16 cellular contexts compared by ENCODE assay signal in genomic region chr10:32041290-32042028, GRCh38. TPM values are rescaled to one million over a fixed set of nuclear protein-coding genes. Genes with fewer than 3 reads are reported as not detected.
DNase-seq lines count a peak whose midpoint lies in the region; ATAC-seq, FAIRE-seq and TF ChIP-seq lines count a peak whose summit lies in the region.
"Had no signal": no experiment of that assay in that cellular context is flagged by ENCODE, and none has a peak within 500 bp of the region (broad histone marks: within the 10 kb centered on the region; RNA-seq: fewer than 3 reads in every experiment).

No MANE protein-coding gene starts in this region.

- H3K9me3 ChIP-seq in BLaER1 (no peaks in the 10 kb centered on the region), K562 (replicated peaks; ENCODE audit: control insufficient read depth, insufficient read depth, low read depth, low read length) (no peaks in the 10 kb centered on the region), hepatocyte (ENCODE audit: low read depth) (no peaks in the 10 kb centered on the region)
- H3K9me3 ChIP-seq: BLaER1 treated with 17β-estradiol and CSF1 and Interleukin-3, amounts not matched to agents 10 nM and 100 nM; prostate gland had no signal

- ATAC-seq in GM19463 (IDR thresholded peaks at IDR 0.05; ENCODE audit: unreplicated experiment) = peak; percentile 48
- peak; percentile 52 for ATAC-seq in K562
- ATAC-seq in natural killer cell = no peak

- CTCF ChIA-PET in K562 (lab: Yijun Ruan, JAX; ENCODE audit: low intra/inter-chr PET ratio) = no interaction called here

- H3K79me2 ChIP-seq in K562 (ENCODE audit: control insufficient read depth, insufficient read depth, low read length) = peaks cover 74% of the 10 kb centered on the region
- H3K79me2 ChIP-seq in hepatocyte = peaks cover 98% of the 10 kb centered on the region

- no peaks in the 10 kb centered on the region for H3K27me3 Mint-ChIP-seq in natural killer cell (ENCODE audit: low read depth in 2 of 2)

- BruUV-seq in K562 (replicated peaks; lab: Mats Ljungman, UMichigan) = no TSS peak

- peak overlapping the region; percentile 58; the same call in 1 of the 2 replicates for H3K4me2 ChIP-seq in BLaER1
- H3K4me2 ChIP-seq in K562 (ENCODE audit: insufficient read depth, low read length) = no peak overlapping the region
- H3K4me2 ChIP-seq in hepatocyte = no peak overlapping the region

- H3K27me3 ChIP-seq in BLaER1 = no peaks in the 10 kb centered on the region
- no peaks in the 10 kb centered on the region for H3K27me3 ChIP-seq in K562 (ENCODE audit: control insufficient read depth in 2 of 2, insufficient read depth in 2 of 2, low read length in 2 of 2)
- H3K27me3 ChIP-seq in hepatocyte = no peaks in the 10 kb centered on the region
- H3K27me3 ChIP-seq: BLaER1 treated with 17β-estradiol and CSF1 and Interleukin-3, amounts not matched to agents 10 nM and 100 nM had no signal

- H2AFZ ChIP-seq in K562 (ENCODE audit: low read depth, low read length) (no peak overlapping the region), hepatocyte (no peak overlapping the region)

- H3K9me1 ChIP-seq in K562 (ENCODE audit: control insufficient read depth, insufficient read depth, low read length) = no peaks in the 10 kb centered on the region

- H3K4me1 Mint-ChIP-seq in natural killer cell = peaks cover 57 to 65% of the 10 kb centered on the region in 2 donors

- H4K20me1 ChIP-seq in BLaER1 = peaks cover 72% of the 10 kb centered on the region
- H4K20me1 ChIP-seq in K562 (replicated peaks; ENCODE audit: control insufficient read depth, insufficient read depth, low read length) = peaks cover 3% of the 10 kb centered on the region
- peaks cover 86% of the 10 kb centered on the region for H4K20me1 ChIP-seq in hepatocyte (ENCODE audit: insufficient read depth, poor library complexity, severe bottlenecking)

- H3K9me2 ChIP-seq in hepatocyte (replicated peaks; ENCODE audit: insufficient read depth) = no peaks in the 10 kb centered on the region

- H3K27ac ChIP-seq in BLaER1 (peak overlapping the region; percentile 48; the same call in 1 of the 2 replicates), K562 (ENCODE audit: extremely low read depth, low read depth, low read length) (no peak overlapping the region), hepatocyte (no peak overlapping the region)
- H3K27ac ChIP-seq: BLaER1 treated with 17β-estradiol and CSF1 and Interleukin-3, amounts not matched to agents 10 nM and 100 nM; prostate gland had no signal

- TF ChIP-seq EP300 in K562 (IDR thresholded peaks at IDR 0.05; ENCODE audit: low read length) = no peak

- POLR2A ChIA-PET in K562 (lab: Yijun Ruan, JAX) = interaction anchor here (0.6 kb wide), 1 partner anchor 8 kb away, joined by 3 read pairs; no protein-coding TSS in a partner anchor

- in situ Hi-C loops in K562 (cut with MboI) = no loop called here

- DNase-seq in K562 (ENCODE audit: extremely low read depth in 1 of 4, low spot score in 3 of 4) (no peak), natural killer cell (no peak), NCI-H1417 treated with DMSO at 0.1 percent for 48 hours (lab: John Stamatoyannopoulos, UW) (no peak), germinal center (ENCODE audit: low spot score) (no peak), hepatocyte (ENCODE audit: low spot score) (no peak)
- no peak for DNase-seq in activated effector memory CD4-positive, alpha-beta T cell treated with Interleukin-2 at 50 U/mL for 16 hours
- DNase-seq: head of caudate nucleus; NCI-H1417; NCI-H524 treated with DMSO at 0.1 percent for 48 hours; stimulated activated CD4-positive, alpha-beta T cell treated with anti-CD3 and anti-CD28 coated beads, Interleukin-2, amount 100 ng/mL, for 24 hours; stimulated activated naive CD4-positive, alpha-beta T cell had no signal

- H3K4me3 ChIP-seq in BLaER1 = no peak overlapping the region
- H3K4me3 ChIP-seq in K562 = no peak overlapping the region
- no peak overlapping the region for H3K4me3 ChIP-seq in hepatocyte
- H3K4me3 ChIP-seq: BLaER1 treated with 17β-estradiol and CSF1 and Interleukin-3, amounts not matched to agents 10 nM and 100 nM; prostate gland had no signal

- peaks cover 12% of the 10 kb centered on the region for H3K36me3 Mint-ChIP-seq in natural killer cell

- peak overlapping the region; percentile 7 for H3K4me3 Mint-ChIP-seq in natural killer cell

- no peaks in the 10 kb centered on the region for H3K9me3 Mint-ChIP-seq in natural killer cell

- FAIRE-seq in K562 (lab: Jason Lieb, UNC) = no peak
- FAIRE-seq: bronchial epithelial cell had no signal

- TF ChIP-seq CTCF in K562 (IDR thresholded peaks at IDR 0.05 in 2 of 3, conservative IDR thresholded peaks at IDR 0.05 in 1 of 3; ENCODE audit: insufficient read depth in 2 of 3, low read depth in 1 of 3, low read length in 3 of 3) (no peak), natural killer cell (IDR thresholded peaks at IDR 0.05) (no peak), hepatocyte (IDR thresholded peaks at IDR 0.05; ENCODE audit: poor library complexity) (no peak)

- 60% methylated on average over 1 of the region's 1 CpG for WGBS in K562 (ENCODE audit: insufficient coverage, low coverage, missing lambda C conversion rate)
- 50% methylated on average over 1 of the region's 1 CpG for WGBS in hepatocyte (ENCODE audit: low lambda C conversion rate, missing lambda C conversion rate)

- H3K4me1 ChIP-seq in BLaER1 (peaks cover 37% of the 10 kb centered on the region), K562 (replicated peaks in 1 of 2; ENCODE audit: control insufficient read depth in 2 of 2, insufficient read depth in 2 of 2, low read length in 2 of 2) (no peaks in the 10 kb centered on the region), hepatocyte (ENCODE audit: insufficient read depth) (peaks cover 6% of the 10 kb centered on the region)
- H3K4me1 ChIP-seq: prostate gland had no signal

- H3K36me3 ChIP-seq in BLaER1 (peaks cover 62% of the 10 kb centered on the region), K562 (ENCODE audit: control insufficient read depth, insufficient read depth, low read length) (peaks cover 87% of the 10 kb centered on the region), hepatocyte (replicated peaks; ENCODE audit: insufficient read depth, low read depth) (peaks cover 4% of the 10 kb centered on the region)
- H3K36me3 ChIP-seq: prostate gland had no signal

- peak overlapping the region; percentile 70 to 72 for H3K27ac Mint-ChIP-seq in natural killer cell

- H3K9ac ChIP-seq in BLaER1 (no peak overlapping the region), K562 (ENCODE audit: insufficient read depth in 1 of 2, low read depth in 2 of 2, low read length in 2 of 2) (no peak overlapping the region)

- no peak for TF ChIP-seq RAD21 in K562 (CRISPR knock-in tag; conservative IDR thresholded peaks at IDR 0.05 in 1 of 2, IDR thresholded peaks at IDR 0.05 in 1 of 2)

- no peak for TF ChIP-seq POLR2A in K562 (conservative IDR thresholded peaks at IDR 0.05)

- intact Hi-C loops in K562 (cut with micrococcal nuclease) (no loop called here), natural killer cell (cut with micrococcal nuclease) (loop anchor here (2.0 kb wide), 1 partner anchor 13 kb away; no protein-coding TSS in a partner anchor)

TF ChIP-seq in K562, 482 proteins besides CTCF, POLR2A, EP300 and RAD21:
- TF ChIP-seq CHAMP1 (IDR thresholded peaks at IDR 0.05) = no peak
- peak; percentile 43 for TF ChIP-seq ZNF121 (CRISPR knock-in tag; conservative IDR thresholded peaks at IDR 0.05)

RNA-seq across cellular contexts. Expression of gene KIF5B, which starts 14.8 kb away (rescaled TPM):
- 12.1 and 40.7 TPM in 2 replicates for total RNA-seq in K562 (2011; cell fraction: chromatin; rRNA removed; ENCODE audit: low replicate concordance)
- 9.5 and 10.9 TPM in 2 replicates for total RNA-seq in K562 (2011; cell fraction: nucleolus; rRNA removed)
- 17.3 and 22.1 TPM in 2 replicates for total RNA-seq in K562 (2011; cell fraction: nucleoplasm; rRNA removed)
- 61.5 and 68.9 TPM in 2 replicates for total RNA-seq in K562 (2014; rRNA removed)
- 94.4 and 107 TPM in 2 replicates for total RNA-seq in K562 (2014; rRNA removed; fragmentation: Illumina TruSeq; extraction: Trizol)
- 87.2 and 93.1 TPM in 2 replicates for total RNA-seq in K562 (2015; rRNA removed; fragmentation: Illumina TruSeq; extraction: Trizol)
- total RNA-seq in K562 (2021) = 70.2 and 77.9 TPM in 2 replicates
- polyA plus RNA-seq in K562 (2011; rRNA removed) = 39.2 and 49.4 TPM in 2 replicates
- polyA plus RNA-seq in K562 (2011; cell fraction: cytosol; rRNA removed) = 8.2 and 15.4 TPM in 2 replicates
- 10.7 and 15.8 TPM in 2 replicates for polyA plus RNA-seq in K562 (2011; cell fraction: nucleus; rRNA removed)
- polyA plus RNA-seq in K562 (2012) = 50.4 and 51.7 TPM in 2 replicates
- 70.3 and 78.1 TPM in 2 replicates for polyA plus RNA-seq in K562 (2014; fragmentation: Illumina TruSeq; extraction: Trizol)
- polyA plus RNA-seq in K562 (2014; fragmentation: Nextera tagmentation; extraction: Ambion mirVana) = 10 to 100 TPM; 24.4 to 29.8 TPM
- polyA plus RNA-seq in K562 (2014; rRNA removed) = 40.3 and 46.2 TPM in 2 replicates
- 116 and 143 TPM in 2 replicates for polyA minus RNA-seq in K562 (2011; rRNA and poly(A)+ RNA removed)
- polyA minus RNA-seq in K562 (2011; cell fraction: cytosol; rRNA and poly(A)+ RNA removed) = 47.3 and 50.2 TPM in 2 replicates
- 17.5 and 33.8 TPM in 2 replicates for polyA minus RNA-seq in K562 (2011; cell fraction: nucleus; rRNA and poly(A)+ RNA removed)
- 10 to 100 TPM; 51.0 to 64.2 (median 61.1) TPM for total RNA-seq in natural killer cell
- total RNA-seq in hepatocyte = 131 and 141 TPM in 2 replicates
- 51.1 and 51.6 TPM in 2 replicates for polyA plus RNA-seq in hepatocyte

Comparison
In these comparisons a context has a peak if more than half of its experiments do, and no peak if none do; other contexts are left out.
1. ATAC-seq: peak in GM19463 (single experiment) and K562 (single experiment); none in natural killer cell (0 of 3).